Comparison of ENCODE assay signal across 2 cellular contexts in the genomic region with DNA sequence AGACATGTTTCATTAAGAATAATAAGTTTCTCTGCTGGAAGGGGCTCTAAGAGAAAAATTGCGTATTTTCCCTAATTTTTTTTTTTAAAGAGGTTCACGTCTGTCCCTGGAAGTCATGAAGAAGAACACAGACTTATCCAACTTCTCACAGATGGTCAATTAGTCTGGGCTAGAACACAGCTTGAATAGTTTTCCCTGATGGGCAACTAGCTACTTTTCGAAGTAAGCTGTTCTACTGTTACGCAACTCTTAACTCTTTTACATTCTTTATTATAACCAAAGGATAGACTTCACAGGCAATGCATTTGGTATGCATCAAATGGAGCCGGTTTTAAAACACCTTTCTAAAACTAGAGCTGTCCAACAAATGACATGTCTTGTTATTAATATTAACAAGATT.
TF ChIP-seq lines count a peak whose summit lies in the region.

No MANE protein-coding gene starts in this region.

TF ChIP-seq in HepG2, 621 proteins besides CTCF, POLR2A, EP300 and RAD21:
- no peak for TF ChIP-seq MXI1 (IDR thresholded peaks at IDR 0.05; ENCODE audit: borderline replicate concordance, low read depth, low read length)
- no peak for TF ChIP-seq SNAPC2 (CRISPR knock-in tag; IDR thresholded peaks at IDR 0.05)
- no peak for TF ChIP-seq ZNF780A (CRISPR knock-in tag; IDR thresholded peaks at IDR 0.05)
- peak; percentile 81 for TF ChIP-seq CEBPB (IDR thresholded peaks at IDR 0.05; ENCODE audit: borderline replicate concordance, low read depth, low read length)
- TF ChIP-seq MXD1 (CRISPR knock-in tag; IDR thresholded peaks at IDR 0.05), result no peak
- TF ChIP-seq SMAD3 (CRISPR knock-in tag; IDR thresholded peaks at IDR 0.05), result no peak
- no peak for TF ChIP-seq JUNB (CRISPR knock-in tag; IDR thresholded peaks at IDR 0.05; ENCODE audit: borderline replicate concordance)
TF ChIP-seq in HepG2: peak in this region for 1.

TF ChIP-seq in H1, 55 proteins besides CTCF, POLR2A, EP300 and RAD21 (continued from another document):
- no peak for TF ChIP-seq CTBP2 (IDR thresholded peaks at IDR 0.05; ENCODE audit: borderline replicate concordance, insufficient read depth, insufficient read length, low read length)
